8 cellular contexts compared by ENCODE assay signal in genomic region chr20:31603822-31604566, GRCh38. TPM values are rescaled to one million over a fixed set of nuclear protein-coding genes. Genes with fewer than 3 reads are reported as not detected.
DNase-seq lines count a peak whose midpoint lies in the region; ATAC-seq, FAIRE-seq and TF ChIP-seq lines count a peak whose summit lies in the region.

No MANE protein-coding gene starts in this region.

- H4K20me1 ChIP-seq in HepG2 (ENCODE audit: insufficient read depth, low read length) = peaks cover 19% of the 10 kb centered on the region

- in situ Hi-C loops in HepG2 (cut with HindIII; ENCODE audit: extremely low pct_ligation_motif_present, low pct_unique_long_range_greater_than_20kb) = no loop called here

- H3K4me3 ChIP-seq in HL-60 (replicated peaks; ENCODE audit: insufficient read depth, low read length) (peak overlapping the region; percentile 73), HepG2 (replicated peaks in 1 of 3; ENCODE audit: insufficient read depth in 1 of 3, low read depth in 2 of 3, low read length in 3 of 3) (peak overlapping the region; percentile 81 to 99 (median 95))

- no peak overlapping the region for H3K27ac ChIP-seq in HL-60 (replicated peaks)
- H3K27ac ChIP-seq in HepG2 (ENCODE audit: extremely low read length, insufficient read depth, low read length) = peak overlapping the region; percentile 98

- H3K27me3 ChIP-seq in HL-60 (ENCODE audit: insufficient read depth, poor library complexity, severe bottlenecking) (peaks cover 4% of the 10 kb centered on the region), HepG2 (ENCODE audit: control insufficient read depth in 1 of 2, insufficient read depth in 2 of 2, low read length in 2 of 2) (no peaks in the 10 kb centered on the region; a peak in 1 of 5 replicates)

- TF ChIP-seq CTCF in HL-60 (IDR thresholded peaks at IDR 0.05; ENCODE audit: insufficient read depth, low read length) (no peak), HepG2 (CRISPR knock-in tag; IDR thresholded peaks at IDR 0.05) (peak; percentile 49; the same call in 1 of the 2 replicates)

- peak; percentile 27 for ATAC-seq in GM18519 (IDR thresholded peaks at IDR 0.05; ENCODE audit: low FRiP score, unreplicated experiment)
- ATAC-seq in HepG2 = peak; percentile 57
- no peak for ATAC-seq in HG02938 (IDR thresholded peaks at IDR 0.05; ENCODE audit: unreplicated experiment)

- H3K4me2 ChIP-seq in HepG2 (ENCODE audit: low read depth, low read length) = peak overlapping the region; percentile 76

- H3K9ac ChIP-seq in HepG2 (ENCODE audit: insufficient read depth, low read depth, low read length) = peak overlapping the region; percentile 99

- H3K79me2 ChIP-seq in HepG2 (ENCODE audit: insufficient read depth, low read length) = peaks cover 42% of the 10 kb centered on the region

- POLR2A ChIA-PET in HepG2 (lab: Yijun Ruan, JAX) = interaction anchor here (0.6 to 13.6 kb wide), 22 partner anchors 8 to 135 kb away, joined by 3 to 1427 read pairs (median 15); partner anchors contain the start of genes BCL2L1 and TPX2

- BruUV-seq in HepG2 (replicated peaks; lab: Mats Ljungman, UMichigan) = no TSS peak

- WGBS in HepG2 (ENCODE audit: low lambda C conversion rate) = 10% methylated on average over 42 of the region's 43 CpGs

- TF ChIP-seq EP300 in HepG2 (IDR thresholded peaks at IDR 0.05; ENCODE audit: low read depth in 2 of 2, low read length in 2 of 2) (peak; percentile 96 to 100), HepG2 (CRISPR knock-in tag; IDR thresholded peaks at IDR 0.05; ENCODE audit: borderline replicate concordance) (peak; percentile 99)

- intact Hi-C loops in HepG2 (cut with micrococcal nuclease; ENCODE audit: unreplicated experiment) = loop anchor here (1.0 kb wide), 1 partner anchor 8 kb away; no protein-coding TSS in a partner anchor

- CTCF ChIA-PET in HepG2 (lab: Yijun Ruan, JAX; ENCODE audit: low intra/inter-chr PET ratio, low total read pairs) = interaction anchor here (2.7 kb wide), 1 partner anchor 9 kb away, joined by 10 read pairs; no protein-coding TSS in a partner anchor

- peaks cover 40% of the 10 kb centered on the region for H3K4me1 ChIP-seq in HepG2 (ENCODE audit: insufficient read depth, low read length)

- peak; percentile 89 for TF ChIP-seq RAD21 in HepG2 (CRISPR knock-in tag; IDR thresholded peaks at IDR 0.05)

- TF ChIP-seq POLR2A in HepG2 (IDR thresholded peaks at IDR 0.05; ENCODE audit: insufficient read depth in 1 of 2, low read depth in 2 of 2, low read length in 2 of 2) = peak in 1 of 2 experiments; percentile 99; a peak in 2 of 4 replicates

- no peak overlapping the region for H2AFZ ChIP-seq in HepG2 (ENCODE audit: low read length)

- DNase-seq in HL-60 (ENCODE audit: low read depth in 1 of 2, low spot score in 1 of 2) = peak; percentile 79 to 86
- DNase-seq in NCI-H82 (lab: John Stamatoyannopoulos, UW) = peak; percentile 100
- DNase-seq in activated CD4-positive, alpha-beta T cell treated with anti-CD3 and anti-CD28 coated beads, Interleukin-2, amount 50 U/mL, for 48 hours = peak; percentile 73 to 84
- peak; percentile 98 to 99 for DNase-seq in dermis microvascular lymphatic vessel endothelial cell (ENCODE audit: low read depth in 2 of 2)
- DNase-seq in HepG2 (ENCODE audit: low spot score) = peak; percentile 100
- DNase-seq in stimulated activated CD4-positive, alpha-beta T cell treated with anti-CD3 and anti-CD28 coated beads, Interleukin-1b, Interleukin-23, amount 100 ng/mL, for 48 hours = peak; percentile 78

- FAIRE-seq in HepG2 (lab: Jason Lieb, UNC) = peak; percentile 89

- no peaks in the 10 kb centered on the region for H3K9me3 ChIP-seq in HepG2 (ENCODE audit: low read length)

- peaks cover 0 to 5% of the 10 kb centered on the region in 2 experiments; a peak in 4 of 5 replicates for H3K36me3 ChIP-seq in HepG2 (replicated peaks in 1 of 2; ENCODE audit: control insufficient read depth in 1 of 2, insufficient read depth in 2 of 2, low read length in 2 of 2)

TF ChIP-seq in HepG2, 621 proteins besides CTCF, POLR2A, EP300 and RAD21 (continues in another document):
- TF ChIP-seq ZNF17 (CRISPR knock-in tag; IDR thresholded peaks at IDR 0.05) = no peak
- TF ChIP-seq HOMEZ (CRISPR knock-in tag; IDR thresholded peaks at IDR 0.05; ENCODE audit: low read depth) = peak; percentile 80

RNA-seq across cellular contexts. Expression of gene ID1, which starts 1.1 kb away (rescaled TPM):
- 576 and 901 TPM in 2 replicates for total RNA-seq in dermis microvascular lymphatic vessel endothelial cell
- 315 and 419 TPM in 2 replicates for total RNA-seq in HepG2 (2016; rRNA removed; fragmentation: Illumina TruSeq; extraction: Trizol)
- total RNA-seq in HepG2 (2016; cell fraction: cytosol; rRNA removed; fragmentation: Illumina TruSeq; extraction: Trizol; ENCODE audit: low read depth) = 421 and 422 TPM in 2 replicates
- total RNA-seq in HepG2 (2016; cell fraction: insoluble cytoplasmic fraction; rRNA removed; fragmentation: Illumina TruSeq; extraction: Trizol) = 297 and 421 TPM in 2 replicates
- 329 and 339 TPM in 2 replicates for total RNA-seq in HepG2 (2016; cell fraction: membrane; rRNA removed; fragmentation: Illumina TruSeq; extraction: Trizol)
- 273 and 295 TPM in 2 replicates for total RNA-seq in HepG2 (2016; cell fraction: nucleus; rRNA removed; fragmentation: Illumina TruSeq; extraction: Trizol)
- polyA plus RNA-seq in HepG2 (2011; rRNA removed) = 258 and 320 TPM in 2 replicates
- polyA plus RNA-seq in HepG2 (2011; cell fraction: cytosol; rRNA removed) = 494 and 1,223 TPM in 2 replicates
- polyA plus RNA-seq in HepG2 (2011; cell fraction: nucleus; rRNA removed) = 541 and 1,398 TPM in 2 replicates
- 119 and 147 TPM in 2 replicates for polyA plus RNA-seq in HepG2 (2012)
- 99.0 and 102 TPM in 2 replicates for polyA plus RNA-seq in HepG2 (2016; cell fraction: cytosol; fragmentation: Illumina TruSeq; extraction: Trizol; ENCODE audit: low read depth)
- polyA plus RNA-seq in HepG2 (2016; cell fraction: insoluble cytoplasmic fraction; fragmentation: Illumina TruSeq; extraction: Trizol; ENCODE audit: low read depth) = 273 and 282 TPM in 2 replicates
- polyA plus RNA-seq in HepG2 (2016; cell fraction: membrane; fragmentation: Illumina TruSeq; extraction: Trizol; ENCODE audit: low read depth) = 104 TPM in 2 replicates
- polyA plus RNA-seq in HepG2 (2016; cell fraction: nucleus; fragmentation: Illumina TruSeq; extraction: Trizol; ENCODE audit: insufficient read depth, low read depth) = 496 and 499 TPM in 2 replicates
- 259 and 709 TPM in 2 replicates for polyA minus RNA-seq in HepG2 (2011; rRNA and poly(A)+ RNA removed; ENCODE audit: low replicate concordance)
- 242 and 434 TPM in 2 replicates for polyA minus RNA-seq in HepG2 (2011; cell fraction: cytosol; rRNA and poly(A)+ RNA removed)
- polyA minus RNA-seq in HepG2 (2011; cell fraction: nucleus; rRNA and poly(A)+ RNA removed) = 194 and 456 TPM in 2 replicates

RNA-seq across cellular contexts. Expression of gene COX4I2, which starts 33.7 kb away (rescaled TPM):
- not detected in 2 replicates for total RNA-seq in dermis microvascular lymphatic vessel endothelial cell
- total RNA-seq in HepG2 (2016; rRNA removed; fragmentation: Illumina TruSeq; extraction: Trizol) = not detected in 2 replicates
- total RNA-seq in HepG2 (2016; cell fraction: cytosol; rRNA removed; fragmentation: Illumina TruSeq; extraction: Trizol; ENCODE audit: low read depth) = not detected in 2 replicates
- total RNA-seq in HepG2 (2016; cell fraction: insoluble cytoplasmic fraction; rRNA removed; fragmentation: Illumina TruSeq; extraction: Trizol) = not detected in 2 replicates
- not detected in 2 replicates for total RNA-seq in HepG2 (2016; cell fraction: membrane; rRNA removed; fragmentation: Illumina TruSeq; extraction: Trizol)
- not detected in 2 replicates for total RNA-seq in HepG2 (2016; cell fraction: nucleus; rRNA removed; fragmentation: Illumina TruSeq; extraction: Trizol)
- 0.74 and 1.1 TPM in 2 replicates for polyA plus RNA-seq in HepG2 (2011; rRNA removed)
- 0.97 and 1.4 TPM in 2 replicates for polyA plus RNA-seq in HepG2 (2011; cell fraction: cytosol; rRNA removed)
- 0.31 TPM in 1 of 2 replicates, not detected in the other for polyA plus RNA-seq in HepG2 (2011; cell fraction: nucleus; rRNA removed)
- polyA plus RNA-seq in HepG2 (2012) = 0.61 and 0.68 TPM in 2 replicates
- not detected in 2 replicates for polyA plus RNA-seq in HepG2 (2016; cell fraction: cytosol; fragmentation: Illumina TruSeq; extraction: Trizol; ENCODE audit: low read depth)
- polyA plus RNA-seq in HepG2 (2016; cell fraction: insoluble cytoplasmic fraction; fragmentation: Illumina TruSeq; extraction: Trizol; ENCODE audit: low read depth) = not detected in 2 replicates
- not detected in 2 replicates for polyA plus RNA-seq in HepG2 (2016; cell fraction: membrane; fragmentation: Illumina TruSeq; extraction: Trizol; ENCODE audit: low read depth)
- not detected in 2 replicates for polyA plus RNA-seq in HepG2 (2016; cell fraction: nucleus; fragmentation: Illumina TruSeq; extraction: Trizol; ENCODE audit: insufficient read depth, low read depth)
- polyA minus RNA-seq in HepG2 (2011; rRNA and poly(A)+ RNA removed; ENCODE audit: low replicate concordance) = not detected in 2 replicates
- not detected in 2 replicates for polyA minus RNA-seq in HepG2 (2011; cell fraction: cytosol; rRNA and poly(A)+ RNA removed)
- not detected in 2 replicates for polyA minus RNA-seq in HepG2 (2011; cell fraction: nucleus; rRNA and poly(A)+ RNA removed)
